In genomic region chr13:49859568-49859967, GRCh38 we compare ENCODE assay signal across 12 cellular contexts.
A peak's percentile ranks its signal among the peaks of the same experiment; 100 is the strongest.
DNase-seq lines count a peak whose midpoint lies in the region; ATAC-seq, FAIRE-seq and TF ChIP-seq lines count a peak whose summit lies in the region.
"Had no signal": no experiment of that assay in that cellular context is flagged by ENCODE, and none has a peak within 500 bp of the region (broad histone marks: within the 10 kb centered on the region; RNA-seq: fewer than 3 reads in every experiment).

No MANE protein-coding gene starts in this region.

- POLR2A ChIA-PET in A673 (lab: Charles Lee; ENCODE audit: low non-redundant PET) = no interaction called here

- H3K4me3 Mint-ChIP-seq in activated T-helper 2 cell treated with anti-CD3 and anti-CD28 coated beads, Interferon-gamma antibody, Interleukin-2, Interleukin-4, amounts not matched to agents 10 μg/mL and 5 μg/mL and 100 μg/mL, durations not matched to agents 14 hours and 24 hours and 36 hours (ENCODE audit: low read depth) = no peak overlapping the region
- H3K4me3 Mint-ChIP-seq: effector memory CD8-positive, alpha-beta T cell had no signal

- no TSS peak for BruUV-seq in A673 (replicated peaks; lab: Mats Ljungman, UMichigan)

- no peaks in the 10 kb centered on the region for H3K9me3 ChIP-seq in psoas muscle
- H3K9me3 ChIP-seq in A673 (ENCODE audit: low read depth, low read length, poor library complexity, severe bottlenecking) = no peaks in the 10 kb centered on the region
- no peaks in the 10 kb centered on the region for H3K9me3 ChIP-seq in right cardiac atrium (ENCODE audit: control insufficient read depth, low read length)

- intact Hi-C loops in psoas muscle (cut with DNase I) = no loop called here
- intact Hi-C loops in A673 (cut with micrococcal nuclease; ENCODE audit: unreplicated experiment) = no loop called here
- intact Hi-C loops in activated T-helper 2 cell treated with anti-CD3 and anti-CD28 coated beads, Interferon-gamma antibody, Interleukin-2, Interleukin-4, amounts not matched to agents 10 μg/mL and 5 μg/mL and 100 μg/mL, durations not matched to agents 14 hours and 24 hours and 36 hours (cut with micrococcal nuclease) = no loop called here
- intact Hi-C loops in right cardiac atrium (cut with DNase I) = no loop called here

- H3K27me3 Mint-ChIP-seq in activated T-helper 2 cell treated with anti-CD3 and anti-CD28 coated beads, Interferon-gamma antibody, Interleukin-2, Interleukin-4, amounts not matched to agents 10 μg/mL and 5 μg/mL and 100 μg/mL, durations not matched to agents 14 hours and 24 hours and 36 hours (ENCODE audit: low read depth) = peaks cover 4% of the 10 kb centered on the region

- no peak overlapping the region for H3K27ac Mint-ChIP-seq in activated T-helper 2 cell treated with anti-CD3 and anti-CD28 coated beads, Interferon-gamma antibody, Interleukin-2, Interleukin-4, amounts not matched to agents 10 μg/mL and 5 μg/mL and 100 μg/mL, durations not matched to agents 14 hours and 24 hours and 36 hours
- H3K27ac Mint-ChIP-seq: effector memory CD8-positive, alpha-beta T cell had no signal

- no peaks in the 10 kb centered on the region for H3K36me3 Mint-ChIP-seq in activated T-helper 2 cell treated with anti-CD3 and anti-CD28 coated beads, Interferon-gamma antibody, Interleukin-2, Interleukin-4, amounts not matched to agents 10 μg/mL and 5 μg/mL and 100 μg/mL, durations not matched to agents 14 hours and 24 hours and 36 hours (ENCODE audit: low read depth)

- DNase-seq in Caki2 (ENCODE audit: low read depth) (peak; percentile 18), RCC 7860 (ENCODE audit: low spot score) (peak; percentile 78), fibroblast of gingiva (ENCODE audit: low read depth) (peak; percentile 97), psoas muscle (peak in 1 of 2 donors; percentile 56), A673 (ENCODE audit: low spot score) (no peak), right cardiac atrium (no peak), NCI-H2029 treated with DMSO at 0.1 percent for 48 hours (lab: John Stamatoyannopoulos, UW) (no peak)
- no peak for DNase-seq in activated T-helper 2 cell treated with anti-CD3 and anti-CD28 coated beads, Interferon-gamma antibody, Interleukin-2, Interleukin-4, amounts not matched to agents 10 μg/mL and 5 μg/mL and 100 μg/mL, durations not matched to agents 14 hours and 24 hours and 36 hours (ENCODE audit: low spot score)
- DNase-seq: effector memory CD8-positive, alpha-beta T cell; OCI-M1 had no signal

- in situ Hi-C loops in Caki2 (cut with HindIII; ENCODE audit: low pct_unique_long_range_greater_than_20kb, low sequenced_read_pairs) = no loop called here

- WGBS in psoas muscle, 3 donors = 74 to 89% (median 77%) methylated on average over 5 of the region's 5 CpGs
- WGBS in right cardiac atrium = 90% methylated on average over 5 of the region's 5 CpGs

- FAIRE-seq in RCC 7860 (lab: Jason Lieb, UNC) = peak; percentile 59
- FAIRE-seq: D721Med had no signal

- H3K4me1 Mint-ChIP-seq in activated T-helper 2 cell treated with anti-CD3 and anti-CD28 coated beads, Interferon-gamma antibody, Interleukin-2, Interleukin-4, amounts not matched to agents 10 μg/mL and 5 μg/mL and 100 μg/mL, durations not matched to agents 14 hours and 24 hours and 36 hours (ENCODE audit: low read depth) = no peaks in the 10 kb centered on the region

- CTCF ChIA-PET in A673 (lab: Charles Lee) = no interaction called here

- peak; percentile 57 to 97 (median 86) for ATAC-seq in psoas muscle
- no peak for ATAC-seq in right cardiac atrium
- ATAC-seq: effector memory CD8-positive, alpha-beta T cell; left lobe of liver had no signal

- H3K27ac ChIP-seq in psoas muscle = no peak overlapping the region
- H3K27ac ChIP-seq in A673 (ENCODE audit: low read depth, low read length, poor library complexity, severe bottlenecking) = no peak overlapping the region
- no peak overlapping the region for H3K27ac ChIP-seq in right cardiac atrium (ENCODE audit: low read length)

- no peak for TF ChIP-seq CTCF in psoas muscle (IDR thresholded peaks at IDR 0.05)
- TF ChIP-seq CTCF in A673 (conservative IDR thresholded peaks at IDR 0.05; ENCODE audit: low read depth, low read length) = no peak

- H3K27me3 ChIP-seq in psoas muscle (ENCODE audit: insufficient read depth in 3 of 3, low read length in 2 of 3) (no peaks in the 10 kb centered on the region), A673 (replicated peaks; ENCODE audit: insufficient read depth, low read depth, low read length, poor library complexity) (no peaks in the 10 kb centered on the region), right cardiac atrium (ENCODE audit: control insufficient read depth, insufficient read depth) (no peaks in the 10 kb centered on the region)

- H3K9me3 Mint-ChIP-seq in activated T-helper 2 cell treated with anti-CD3 and anti-CD28 coated beads, Interferon-gamma antibody, Interleukin-2, Interleukin-4, amounts not matched to agents 10 μg/mL and 5 μg/mL and 100 μg/mL, durations not matched to agents 14 hours and 24 hours and 36 hours = peaks cover 17% of the 10 kb centered on the region

- peaks cover 5% of the 10 kb centered on the region for H3K4me1 ChIP-seq in psoas muscle
- H3K4me1 ChIP-seq in A673 (ENCODE audit: insufficient read depth, low read length, poor library complexity, severe bottlenecking) = no peaks in the 10 kb centered on the region
- H3K4me1 ChIP-seq in right cardiac atrium (ENCODE audit: control insufficient read depth, insufficient read depth, low read length) = no peaks in the 10 kb centered on the region

- H3K4me3 ChIP-seq in psoas muscle (no peak overlapping the region), A673 (ENCODE audit: low read depth, low read length, poor library complexity, severe bottlenecking) (no peak overlapping the region), right cardiac atrium (ENCODE audit: low read length) (no peak overlapping the region)

- H3K36me3 ChIP-seq in psoas muscle (ENCODE audit: insufficient read depth in 1 of 2, low read depth in 1 of 2) (no peaks in the 10 kb centered on the region), A673 (ENCODE audit: insufficient read depth, low read length, poor library complexity, severe bottlenecking) (no peaks in the 10 kb centered on the region)

Comparison
In these comparisons a context has a peak if more than half of its experiments do, and no peak if none do; other contexts are left out.
1. DNase-seq: peak in Caki2 (single experiment), RCC 7860 (single experiment) and fibroblast of gingiva (single experiment); none in A673 (single experiment), activated T-helper 2 cell treated with anti-CD3 and anti-CD28 coated beads, Interferon-gamma antibody, Interleukin-2, Interleukin-4, amounts not matched to agents 10 μg/mL and 5 μg/mL and 100 μg/mL, durations not matched to agents 14 hours and 24 hours and 36 hours (single experiment), right cardiac atrium (0 of 3) and NCI-H2029 treated with DMSO at 0.1 percent for 48 hours (single experiment).
2. ATAC-seq: peak in psoas muscle (4 of 4); none in right cardiac atrium (0 of 2).